In the genomic region with DNA sequence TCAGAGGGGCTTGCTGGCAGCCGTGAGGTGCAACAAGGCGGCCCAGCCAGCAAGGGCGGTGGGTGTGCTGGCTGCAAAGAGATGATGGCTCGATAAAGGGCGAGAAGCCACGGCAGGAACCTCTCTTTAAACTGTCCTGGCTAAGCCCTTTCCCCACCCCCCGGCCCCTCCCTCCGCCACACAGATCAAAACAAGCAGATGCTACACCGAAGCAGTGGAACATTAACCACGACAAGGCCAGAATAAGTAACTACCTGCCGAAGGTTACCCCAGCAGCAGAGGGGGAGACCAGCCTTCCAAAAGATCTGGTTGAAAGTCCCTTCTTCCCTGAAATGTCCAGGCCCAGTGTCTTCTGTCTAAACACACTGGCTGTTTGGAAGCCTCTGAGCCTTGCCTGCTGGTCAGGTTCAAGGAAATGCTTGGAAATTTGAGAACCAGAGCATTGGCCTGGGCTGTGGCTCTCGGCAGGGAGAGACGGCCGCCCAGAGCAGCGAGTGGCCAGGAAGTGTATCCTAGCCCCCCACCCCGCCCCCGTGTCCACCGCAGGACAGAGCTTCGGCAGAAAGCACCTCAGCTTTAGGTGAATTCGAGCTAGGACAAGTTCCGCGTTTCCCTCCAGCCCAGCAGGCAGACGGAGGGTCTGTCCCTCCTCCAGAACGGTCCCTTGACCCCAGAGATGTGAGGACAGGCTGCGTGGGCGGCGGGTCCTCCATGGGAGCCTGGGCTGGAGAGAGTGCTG, we compare ENCODE assay signal across 8 cellular contexts. TPM values are rescaled to one million over a fixed set of nuclear protein-coding genes. Genes with fewer than 3 reads are reported as not detected.
A peak's percentile ranks its signal among the peaks of the same experiment; 100 is the strongest.
DNase-seq lines count a peak whose midpoint lies in the region; ATAC-seq, FAIRE-seq and TF ChIP-seq lines count a peak whose summit lies in the region.

No MANE protein-coding gene starts in this region.

- peak overlapping the region; percentile 88 for H3K9ac ChIP-seq in BLaER1

- no peak for FAIRE-seq in frontal cortex (lab: Jason Lieb, UNC)

- peaks cover 74% of the 10 kb centered on the region for H4K20me1 ChIP-seq in BLaER1

- H3K4me1 Mint-ChIP-seq in stimulated activated memory B cell treated with anti-CD40 and anti-IgM and Interleukin-4, amounts not matched to agents 10 μg/mL and 1 μg/mL and 100 μg/mL, for 72 hours, result no peaks in the 10 kb centered on the region

- H3K27ac Mint-ChIP-seq in stimulated activated memory B cell treated with anti-CD40 and anti-IgM and Interleukin-4, amounts not matched to agents 10 μg/mL and 1 μg/mL and 100 μg/mL, for 72 hours, result no peak overlapping the region

- ATAC-seq in GM18867 (IDR thresholded peaks at IDR 0.05; ENCODE audit: unreplicated experiment), result no peak
- no peak for ATAC-seq in stimulated activated memory B cell treated with anti-CD40 and anti-IgM and Interleukin-4, amounts not matched to agents 10 μg/mL and 1 μg/mL and 100 μg/mL, for 72 hours

- H3K4me1 ChIP-seq in BLaER1 (peaks cover 58% of the 10 kb centered on the region), neuron (ENCODE audit: insufficient read depth, low read length) (peaks cover 13% of the 10 kb centered on the region)

- no peaks in the 10 kb centered on the region for H3K9me3 Mint-ChIP-seq in stimulated activated memory B cell treated with anti-CD40 and anti-IgM and Interleukin-4, amounts not matched to agents 10 μg/mL and 1 μg/mL and 100 μg/mL, for 72 hours

- H3K27ac ChIP-seq in BLaER1, result peak overlapping the region; percentile 84

- H2AFZ ChIP-seq in neuron (ENCODE audit: low read depth, low read length), result no peak overlapping the region

- no peak overlapping the region for H3K4me3 Mint-ChIP-seq in stimulated activated memory B cell treated with anti-CD40 and anti-IgM and Interleukin-4, amounts not matched to agents 10 μg/mL and 1 μg/mL and 100 μg/mL, for 72 hours

- H3K27me3 Mint-ChIP-seq in stimulated activated memory B cell treated with anti-CD40 and anti-IgM and Interleukin-4, amounts not matched to agents 10 μg/mL and 1 μg/mL and 100 μg/mL, for 72 hours, result peaks cover 60% of the 10 kb centered on the region

- H3K4me3 ChIP-seq in BLaER1 (peak overlapping the region; percentile 91), fibroblast of mammary gland (ENCODE audit: control insufficient read depth, low read depth, low read length) (peak overlapping the region; percentile 95), neuron (ENCODE audit: low read length) (peak overlapping the region; percentile 51)

- DNase-seq in fibroblast of mammary gland (ENCODE audit: low read depth) (no peak), frontal cortex (ENCODE audit: low spot score in 2 of 2) (no peak), NCI-H2029 (lab: John Stamatoyannopoulos, UW) (no peak)

- H3K36me3 ChIP-seq in BLaER1 (peaks cover 46% of the 10 kb centered on the region), neuron (ENCODE audit: insufficient read depth, low read length) (peaks cover 10% of the 10 kb centered on the region)

- H3K36me3 Mint-ChIP-seq in stimulated activated memory B cell treated with anti-CD40 and anti-IgM and Interleukin-4, amounts not matched to agents 10 μg/mL and 1 μg/mL and 100 μg/mL, for 72 hours, result no peaks in the 10 kb centered on the region

- TF ChIP-seq CTCF in fibroblast of mammary gland (conservative IDR thresholded peaks at IDR 0.05; ENCODE audit: control insufficient read depth, insufficient read depth, low read depth, low read length), result no peak

- peak overlapping the region; percentile 98 for H3K4me2 ChIP-seq in BLaER1

- H3K27me3 ChIP-seq in BLaER1 (peaks cover 30% of the 10 kb centered on the region), neuron (ENCODE audit: insufficient read depth, low read length) (peaks cover 20% of the 10 kb centered on the region)

- no peaks in the 10 kb centered on the region for H3K9me3 ChIP-seq in BLaER1
- H3K9me3 ChIP-seq in neuron (ENCODE audit: low read length), result no peaks in the 10 kb centered on the region

TF ChIP-seq in PFSK-1, 5 proteins besides CTCF, POLR2A, EP300 and RAD21:
- no peak; the same call in 1 of the 2 replicates for TF ChIP-seq SIN3A (IDR thresholded peaks at IDR 0.05; ENCODE audit: borderline replicate concordance, insufficient read depth, low read length)
- TF ChIP-seq TAF1 (IDR thresholded peaks at IDR 0.05; ENCODE audit: borderline replicate concordance, insufficient read depth, low read length), result peak; percentile 73; the same call in 1 of the 2 replicates
- no peak for TF ChIP-seq FOXP2 (optimal IDR thresholded peaks at IDR 0.05; ENCODE audit: borderline replicate concordance, extremely low read depth, extremely low read length, insufficient read depth)
- TF ChIP-seq, protein P1, sequence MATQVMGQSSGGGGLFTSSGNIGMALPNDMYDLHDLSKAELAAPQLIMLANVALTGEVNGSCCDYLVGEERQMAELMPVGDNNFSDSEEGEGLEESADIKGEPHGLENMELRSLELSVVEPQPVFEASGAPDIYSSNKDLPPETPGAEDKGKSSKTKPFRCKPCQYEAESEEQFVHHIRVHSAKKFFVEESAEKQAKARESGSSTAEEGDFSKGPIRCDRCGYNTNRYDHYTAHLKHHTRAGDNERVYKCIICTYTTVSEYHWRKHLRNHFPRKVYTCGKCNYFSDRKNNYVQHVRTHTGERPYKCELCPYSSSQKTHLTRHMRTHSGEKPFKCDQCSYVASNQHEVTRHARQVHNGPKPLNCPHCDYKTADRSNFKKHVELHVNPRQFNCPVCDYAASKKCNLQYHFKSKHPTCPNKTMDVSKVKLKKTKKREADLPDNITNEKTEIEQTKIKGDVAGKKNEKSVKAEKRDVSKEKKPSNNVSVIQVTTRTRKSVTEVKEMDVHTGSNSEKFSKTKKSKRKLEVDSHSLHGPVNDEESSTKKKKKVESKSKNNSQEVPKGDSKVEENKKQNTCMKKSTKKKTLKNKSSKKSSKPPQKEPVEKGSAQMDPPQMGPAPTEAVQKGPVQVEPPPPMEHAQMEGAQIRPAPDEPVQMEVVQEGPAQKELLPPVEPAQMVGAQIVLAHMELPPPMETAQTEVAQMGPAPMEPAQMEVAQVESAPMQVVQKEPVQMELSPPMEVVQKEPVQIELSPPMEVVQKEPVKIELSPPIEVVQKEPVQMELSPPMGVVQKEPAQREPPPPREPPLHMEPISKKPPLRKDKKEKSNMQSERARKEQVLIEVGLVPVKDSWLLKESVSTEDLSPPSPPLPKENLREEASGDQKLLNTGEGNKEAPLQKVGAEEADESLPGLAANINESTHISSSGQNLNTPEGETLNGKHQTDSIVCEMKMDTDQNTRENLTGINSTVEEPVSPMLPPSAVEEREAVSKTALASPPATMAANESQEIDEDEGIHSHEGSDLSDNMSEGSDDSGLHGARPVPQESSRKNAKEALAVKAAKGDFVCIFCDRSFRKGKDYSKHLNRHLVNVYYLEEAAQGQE (IDR thresholded peaks at IDR 0.05; ENCODE audit: insufficient read depth in 1 of 2, low read depth in 2 of 2, low read length in 2 of 2), result no peak; a peak in 1 of 4 replicates
- peak; percentile 77 for TF ChIP-seq POLR2AphosphoS5 (IDR thresholded peaks at IDR 0.05; ENCODE audit: low read depth, low read length)

RNA-seq across cellular contexts. Expression of a gene that starts 2.1 kb away (rescaled TPM):
- 131 TPM for polyA plus RNA-seq in PFSK-1 (2012; ENCODE audit: insufficient read length, low read depth)
- 19.6 TPM for total RNA-seq in frontal cortex
